In the genomic region with DNA sequence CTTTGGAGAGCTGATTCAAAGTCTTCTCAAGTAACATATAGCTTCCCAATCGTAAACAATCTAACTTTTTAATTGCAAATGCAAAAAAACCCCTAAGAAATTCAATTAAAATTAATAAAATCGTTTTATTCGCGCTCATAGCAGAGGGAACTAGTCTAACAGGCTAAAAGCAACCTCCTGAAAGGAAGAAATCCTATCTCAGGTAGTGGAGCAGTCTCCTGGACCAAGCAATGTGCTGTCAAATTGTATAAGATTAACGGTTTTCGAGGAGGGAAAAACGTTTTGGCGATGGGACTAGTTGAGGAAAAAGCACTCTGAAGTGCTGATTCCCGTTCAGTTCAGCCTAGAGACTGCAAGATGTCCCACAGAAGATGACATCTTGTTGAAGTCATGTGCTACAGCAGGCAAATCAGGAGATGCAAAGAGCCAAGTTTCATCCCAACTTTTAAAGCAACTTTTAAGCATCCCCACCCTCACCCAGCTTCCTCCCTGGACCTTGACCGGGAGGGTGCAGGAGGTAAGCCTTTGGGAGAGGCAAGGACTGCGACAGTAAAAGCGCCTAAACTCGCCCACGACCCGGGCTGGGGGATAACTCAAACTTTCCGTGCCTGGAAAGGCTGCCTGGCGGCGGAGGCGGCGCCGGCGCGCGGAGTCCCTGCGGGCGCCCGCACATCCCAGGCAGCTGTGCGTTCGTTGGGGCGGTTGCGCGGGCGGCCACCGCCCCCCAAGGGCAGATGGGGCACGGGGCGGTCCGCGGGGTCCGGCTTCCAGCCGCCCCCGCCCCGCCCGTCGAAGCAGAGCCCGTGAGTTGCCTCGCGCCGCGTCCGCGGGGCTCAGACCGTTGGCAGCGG, we compare ENCODE assay signal across 1 cellular context.
TF ChIP-seq lines count a peak whose summit lies in the region.

No MANE protein-coding gene starts in this region.

TF ChIP-seq in neural cell, 6 proteins besides CTCF, POLR2A, EP300 and RAD21 (continued from another document):
- no peak for TF ChIP-seq MXI1 (conservative IDR thresholded peaks at IDR 0.05; ENCODE audit: poor library complexity, severe bottlenecking)
